In genomic region chr12:2358986-2359658, GRCh38 we compare ENCODE assay signal across 11 cellular contexts.
DNase-seq lines count a peak whose midpoint lies in the region; ATAC-seq, FAIRE-seq and TF ChIP-seq lines count a peak whose summit lies in the region.
"Had no signal": no experiment of that assay in that cellular context is flagged by ENCODE, and none has a peak within 500 bp of the region (broad histone marks: within the 10 kb centered on the region; RNA-seq: fewer than 3 reads in every experiment).

No MANE protein-coding gene starts in this region.

- no peaks in the 10 kb centered on the region for H4K20me1 ChIP-seq in astrocyte (ENCODE audit: insufficient read depth, low read length)

- H3K4me2 ChIP-seq in astrocyte (ENCODE audit: low read length), result no peak overlapping the region

- no peaks in the 10 kb centered on the region for H3K9me3 ChIP-seq in HEK293 (ENCODE audit: control insufficient read depth, insufficient read depth, low read depth, low read length)
- no peaks in the 10 kb centered on the region for H3K9me3 ChIP-seq in astrocyte (ENCODE audit: insufficient read depth, low read depth, low read length)

- no peak overlapping the region for H2AFZ ChIP-seq in astrocyte (ENCODE audit: low read depth, low read length)

- no peak overlapping the region for H3K9ac ChIP-seq in astrocyte (ENCODE audit: low read length)

- no peaks in the 10 kb centered on the region for H3K36me3 Mint-ChIP-seq in astrocyte (ENCODE audit: low read depth, unreplicated experiment)
- H3K36me3 Mint-ChIP-seq: CD8-positive, alpha-beta memory T cell had no signal

- no peaks in the 10 kb centered on the region for H3K79me2 ChIP-seq in astrocyte (ENCODE audit: insufficient read depth, low read length)

- CTCF ChIA-PET in HEK293 (lab: Yijun Ruan, JAX), result interaction anchor here (1.2 to 1.5 kb wide), 3 partner anchors 24 to 261 kb away, joined by 3 read pairs; no protein-coding TSS in a partner anchor

- peaks cover 13% of the 10 kb centered on the region for H3K4me1 Mint-ChIP-seq in astrocyte (ENCODE audit: low read depth, unreplicated experiment)

- H3K27me3 Mint-ChIP-seq in astrocyte (ENCODE audit: low read depth, unreplicated experiment), result peaks cover 18% of the 10 kb centered on the region

- H3K36me3 ChIP-seq in HEK293 (ENCODE audit: control insufficient read depth in 2 of 2, insufficient read depth in 1 of 2, low read length in 2 of 2), result no peaks in the 10 kb centered on the region
- no peaks in the 10 kb centered on the region for H3K36me3 ChIP-seq in astrocyte (ENCODE audit: insufficient read depth, low read length)

- H3K9me3 Mint-ChIP-seq in astrocyte (ENCODE audit: unreplicated experiment), result no peaks in the 10 kb centered on the region
- H3K9me3 Mint-ChIP-seq: CD8-positive, alpha-beta memory T cell; stimulated activated naive CD8-positive, alpha-beta T cell treated with anti-CD3 and anti-CD28 coated beads, Interleukin-15, Interleukin-2, amounts not matched to agents 100 ng/mL and 50 ng/mL, for 24 hours had no signal

- no peaks in the 10 kb centered on the region for H3K27me3 ChIP-seq in astrocyte (ENCODE audit: insufficient read depth, low read length)

- no peak for FAIRE-seq in astrocyte (lab: Jason Lieb, UNC)
- FAIRE-seq: colon had no signal

- TF ChIP-seq CTCF in HEK293 (tag by site-specific recombination; IDR thresholded peaks at IDR 0.05), result 0 out of 2 replicates have a peak, but pooled peaks have one; percentile 16
- TF ChIP-seq CTCF in astrocyte (IDR thresholded peaks at IDR 0.05; ENCODE audit: insufficient read depth, low read depth, low read length), result no peak

- no peak for ATAC-seq in GM19467 (IDR thresholded peaks at IDR 0.05; ENCODE audit: unreplicated experiment)

- H3K27ac ChIP-seq in HEK293 (ENCODE audit: extremely low read depth, low read depth, low read length), result no peak overlapping the region
- H3K27ac ChIP-seq in astrocyte (ENCODE audit: low read depth, low read length), result no peak overlapping the region

- no peak overlapping the region for H3K4me3 Mint-ChIP-seq in astrocyte (ENCODE audit: unreplicated experiment)
- H3K4me3 Mint-ChIP-seq: stimulated activated naive CD8-positive, alpha-beta T cell treated with anti-CD3 and anti-CD28 coated beads, Interleukin-15, Interleukin-2, amounts not matched to agents 100 ng/mL and 50 ng/mL, for 24 hours had no signal

- peak; percentile 51 for DNase-seq in A172 (ENCODE audit: low spot score)
- no peak for DNase-seq in astrocyte (ENCODE audit: low read depth)
- DNase-seq in medulla oblongata (ENCODE audit: extremely low spot score), result peak; percentile 8
- no peak for DNase-seq in NCI-H1092 treated with DMSO at 0.1 percent for 48 hours (lab: John Stamatoyannopoulos, UW)
- DNase-seq in DMS79 (lab: John Stamatoyannopoulos, UW), result no peak
- no peak for DNase-seq in HUDEP-2 (lab: John Stamatoyannopoulos, UW; ENCODE audit: unreplicated experiment in 76 of 76)
- DNase-seq: CD8-positive, alpha-beta memory T cell had no signal

- H3K4me3 ChIP-seq in HEK293 (ENCODE audit: low read depth, low read length), result no peak overlapping the region
- H3K4me3 ChIP-seq in astrocyte (ENCODE audit: insufficient read depth, low read depth, low read length), result no peak overlapping the region

- peak overlapping the region; percentile 67 for H3K27ac Mint-ChIP-seq in astrocyte (ENCODE audit: unreplicated experiment)
- H3K27ac Mint-ChIP-seq: stimulated activated naive CD8-positive, alpha-beta T cell treated with anti-CD3 and anti-CD28 coated beads, Interleukin-15, Interleukin-2, amounts not matched to agents 100 ng/mL and 50 ng/mL, for 24 hours had no signal

- no peaks in the 10 kb centered on the region for H3K4me1 ChIP-seq in HEK293 (ENCODE audit: control insufficient read depth, insufficient read depth, low read length)
- peaks cover 5% of the 10 kb centered on the region for H3K4me1 ChIP-seq in astrocyte (ENCODE audit: insufficient read depth, low read length)

- POLR2A ChIA-PET in HEK293 (lab: Yijun Ruan, JAX), result no interaction called here

TF ChIP-seq in HEK293, 187 proteins besides CTCF, POLR2A, EP300 and RAD21:
- TF ChIP-seq REPIN1 (tag by site-specific recombination; IDR thresholded peaks at IDR 0.05; ENCODE audit: low read depth) (no peak), EGR2 (tag by site-specific recombination; IDR thresholded peaks at IDR 0.05; ENCODE audit: low read depth) (peak; percentile 16; the same call in 1 of the 2 replicates), ZNF175 (tag by site-specific recombination; IDR thresholded peaks at IDR 0.05) (no peak), ZNF560 (tag by site-specific recombination; IDR thresholded peaks at IDR 0.05; ENCODE audit: borderline replicate concordance) (no peak)

Comparison
In these comparisons a context has a peak if more than half of its experiments do, and no peak if none do; other contexts are left out.
1. DNase-seq: peak in A172 (single experiment) and medulla oblongata (single experiment); none in astrocyte (single experiment), NCI-H1092 treated with DMSO at 0.1 percent for 48 hours (single experiment), DMS79 (single experiment) and HUDEP-2 (0 of 76).